8 cellular contexts compared by ENCODE assay signal in the genomic region with DNA sequence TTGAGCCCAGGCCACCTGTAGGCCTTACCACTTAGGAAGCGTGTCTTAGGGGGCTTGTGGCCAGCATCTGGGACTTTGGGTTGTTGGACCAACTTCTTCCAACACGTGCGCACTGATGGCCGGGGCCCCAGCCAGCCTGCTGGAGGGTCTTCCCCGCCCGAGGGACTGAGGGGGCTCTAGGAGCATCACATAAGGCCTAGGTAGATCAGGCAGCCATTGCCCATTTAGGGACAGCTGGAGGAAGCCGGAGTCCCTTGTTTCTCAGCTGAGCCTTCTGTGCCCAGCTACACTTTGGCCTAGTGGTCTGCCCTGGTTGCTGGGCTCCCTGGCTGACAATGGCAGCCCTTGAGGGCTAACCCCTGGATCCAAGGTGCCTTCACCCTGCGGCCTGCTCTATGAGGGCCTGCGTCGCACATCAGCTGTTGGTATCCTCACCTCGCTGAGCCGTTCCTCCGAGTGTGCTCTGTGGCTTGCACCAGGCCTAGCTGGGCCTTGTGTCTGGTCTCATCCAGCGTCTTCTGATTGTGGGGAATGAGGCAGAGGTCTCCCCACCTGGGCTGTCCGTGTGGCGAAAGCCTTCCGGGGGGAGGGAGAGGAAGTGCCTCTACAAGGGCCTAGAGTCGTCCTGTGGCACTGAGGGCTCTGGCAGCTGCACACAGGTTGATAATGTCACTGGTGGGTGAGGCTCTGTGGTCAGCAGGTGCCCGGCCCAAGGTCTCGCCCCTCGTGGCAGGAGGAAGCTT. TPM values are rescaled to one million over a fixed set of nuclear protein-coding genes. Genes with fewer than 3 reads are reported as not detected.
DNase-seq lines count a peak whose midpoint lies in the region; ATAC-seq, FAIRE-seq and TF ChIP-seq lines count a peak whose summit lies in the region.

No MANE protein-coding gene starts in this region.

- no peak overlapping the region for H3K18ac ChIP-seq in H1 (ENCODE audit: extremely low read depth, low read length)

- H3K23ac ChIP-seq in H1 (ENCODE audit: insufficient read length), result no peak overlapping the region

- H4K20me1 ChIP-seq in H1 (replicated peaks in 1 of 2; ENCODE audit: control insufficient read depth in 1 of 2, insufficient read depth in 2 of 2, low read length in 2 of 2) (peaks cover 7 to 14% of the 10 kb centered on the region in 2 experiments), neural progenitor cell (ENCODE audit: low read depth) (peaks cover 44% of the 10 kb centered on the region)

- no peak overlapping the region for H4K8ac ChIP-seq in H1 (ENCODE audit: extremely low read depth, insufficient read depth, low read length)

- H2AK5ac ChIP-seq in H1 (ENCODE audit: low read depth, low read length), result peak overlapping the region; percentile 82; the same call in 1 of the 2 replicates

- POLR2A ChIA-PET in H1 (lab: Charles Lee; ENCODE audit: partially characterized antibody), result interaction anchor here (0.6 to 5.6 kb wide), 20 partner anchors 9 to 127 kb away, joined by 3 to 71 read pairs (median 5); partner anchors contain the start of genes ANGPTL4, KANK3, MARCHF2 and NDUFA7

- H3K9ac ChIP-seq in H1 (replicated peaks in 1 of 4; ENCODE audit: extremely low read depth in 1 of 4, low read depth in 3 of 4, low read length in 3 of 4) (peak overlapping the region; percentile 21 to 50 (median 37); a peak in 3 of 7 replicates), neural progenitor cell (no peak overlapping the region)

- H3K27me3 ChIP-seq in H1 (replicated peaks in 1 of 4; ENCODE audit: control insufficient read depth in 3 of 4, extremely low read depth in 1 of 4, insufficient read depth in 3 of 4, low read length in 3 of 4) (no peaks in the 10 kb centered on the region), neural progenitor cell (no peaks in the 10 kb centered on the region), BE2C (no peaks in the 10 kb centered on the region)

- peaks cover 24% of the 10 kb centered on the region for H3K79me1 ChIP-seq in H1 (ENCODE audit: low read depth, low read length)

- H3K4me2 ChIP-seq in H1 (ENCODE audit: insufficient read depth in 1 of 2, low read depth in 2 of 2, low read length in 2 of 2) (peak overlapping the region; percentile 62 to 81), neural progenitor cell (peak overlapping the region; percentile 77)

- H3K4me1 Mint-ChIP-seq in CD14-positive monocyte, result peaks cover 21% of the 10 kb centered on the region
- peaks cover 14% of the 10 kb centered on the region for H3K4me1 Mint-ChIP-seq in neural progenitor cell

- no peak overlapping the region for H4K91ac ChIP-seq in H1 (replicated peaks; ENCODE audit: insufficient read length, low read length)

- 0 out of 2 replicates have a peak overlapping the region, but pooled peaks have one; percentile 33 for H2BK12ac ChIP-seq in H1 (ENCODE audit: low read depth, low read length)

- H3K56ac ChIP-seq in H1 (replicated peaks; ENCODE audit: insufficient read length, low read depth, low read length), result no peak overlapping the region

- H3K14ac ChIP-seq in H1 (ENCODE audit: insufficient read length), result no peak overlapping the region

- H3K79me2 ChIP-seq in H1 (ENCODE audit: control insufficient read depth in 1 of 2, insufficient read depth in 2 of 2, low read length in 2 of 2) (peaks cover 7 to 56% of the 10 kb centered on the region in 2 experiments), neural progenitor cell (ENCODE audit: low read depth) (peaks cover 66% of the 10 kb centered on the region)

- peak overlapping the region; percentile 57 to 91 (median 85) for H3K27ac Mint-ChIP-seq in CD14-positive monocyte
- H3K27ac Mint-ChIP-seq in neural progenitor cell, result peak overlapping the region; percentile 78

- peaks cover 21% of the 10 kb centered on the region for H3F3A ChIP-seq in neural progenitor cell (ENCODE audit: low read depth)

- TF ChIP-seq CTCF in CD14-positive monocyte (IDR thresholded peaks at IDR 0.05) (no peak), NB4 (IDR thresholded peaks at IDR 0.05; ENCODE audit: low read depth, low read length) (no peak), H1 (IDR thresholded peaks at IDR 0.05; ENCODE audit: control extremely low read depth in 1 of 3, insufficient read depth in 1 of 3, low read depth in 1 of 3, low read length in 3 of 3) (no peak), neural progenitor cell (IDR thresholded peaks at IDR 0.05) (no peak), BE2C (IDR thresholded peaks at IDR 0.05; ENCODE audit: low read depth, low read length) (no peak)

- no peak for FAIRE-seq in H1 (lab: Jason Lieb, UNC)

- H2BK120ac ChIP-seq in H1 (replicated peaks; ENCODE audit: low read depth, low read length), result peak overlapping the region; percentile 34

- no peaks in the 10 kb centered on the region for H3K23me2 ChIP-seq in H1 (ENCODE audit: low read depth, low read length)

- H3K27ac ChIP-seq in H1 (ENCODE audit: low read depth, low read length) (peak overlapping the region; percentile 47), neural progenitor cell (no peak overlapping the region)

- TF ChIP-seq EP300 in H1 (IDR thresholded peaks at IDR 0.05; ENCODE audit: borderline replicate concordance in 1 of 2, low read depth in 2 of 2, low read length in 2 of 2), result no peak

- H2BK20ac ChIP-seq in H1 (ENCODE audit: low read length), result no peak overlapping the region

- H2AFZ ChIP-seq in H1 (ENCODE audit: low read length), result no peak overlapping the region
- no peak overlapping the region for H2AFZ ChIP-seq in neural progenitor cell (replicated peaks)

- peaks cover 0 to 10% (median 4%) of the 10 kb centered on the region in 4 experiments; a peak in 6 of 7 replicates for H3K4me1 ChIP-seq in H1 (replicated peaks in 1 of 4; ENCODE audit: control insufficient read depth in 3 of 4, insufficient read depth in 4 of 4, low read length in 3 of 4)
- no peaks in the 10 kb centered on the region for H3K4me1 ChIP-seq in neural progenitor cell
- H3K4me1 ChIP-seq in BE2C, result 0 out of 2 replicates have a peak, but pooled peaks cover 4% of the 10 kb centered on the region

- DNase-seq in CD14-positive monocyte (ENCODE audit: low spot score) (no peak), NB4 (ENCODE audit: low read depth) (peak; percentile 47), H1 (ENCODE audit: low read depth in 1 of 2, low spot score in 2 of 2) (no peak), neural progenitor cell (ENCODE audit: low spot score) (no peak), DMS153 treated with DMSO at 0.1 percent for 48 hours (lab: John Stamatoyannopoulos, UW; ENCODE audit: unreplicated experiment) (no peak), BE2C (no peak), NOMO-1 (lab: John Stamatoyannopoulos, UW; ENCODE audit: unreplicated experiment in 2 of 2) (no peak)

- H3K27me3 Mint-ChIP-seq in CD14-positive monocyte (ENCODE audit: low read depth in 3 of 3) (no peaks in the 10 kb centered on the region), neural progenitor cell (ENCODE audit: insufficient read depth, low read depth) (peaks cover 12% of the 10 kb centered on the region)

- H3K36me3 ChIP-seq in H1 (ENCODE audit: control insufficient read depth in 2 of 4, insufficient read depth in 4 of 4, low read length in 3 of 4) (no peaks in the 10 kb centered on the region; a peak in 1 of 8 replicates), neural progenitor cell (no peaks in the 10 kb centered on the region), BE2C (no peaks in the 10 kb centered on the region; the same call in 1 of the 2 replicates)

- 91% methylated on average over 21 of the region's 21 CpGs; no CpG with 5 or more reads in 1 of the 2 experiments for WGBS in H1 (ENCODE audit: extremely low coverage in 1 of 2, insufficient coverage in 1 of 2, insufficient read length in 1 of 2, insufficient replicate concordance in 2 of 2, low coverage in 1 of 2, low lambda C conversion rate in 2 of 2, missing lambda C conversion rate in 1 of 2), 2 experiments

- TF ChIP-seq RAD21 in H1 (IDR thresholded peaks at IDR 0.05 in 1 of 2, conservative IDR thresholded peaks at IDR 0.05 in 1 of 2; ENCODE audit: low read depth in 2 of 2, low read length in 2 of 2), result no peak

- intact Hi-C loops in CD14-positive monocyte (cut with micrococcal nuclease), result loop anchor here in 1 of 2 donors (2.0 kb wide), 2 partner anchors 37 to 71 kb away; partner anchors contain the start of genes NDUFA7 and RPS28

- H3K4ac ChIP-seq in H1 (replicated peaks; ENCODE audit: insufficient read length, low read depth, low read length), result no peak overlapping the region

- TF ChIP-seq POLR2A in NB4 (IDR thresholded peaks at IDR 0.05; ENCODE audit: extremely low read depth, insufficient read length) (no peak), H1 (IDR thresholded peaks at IDR 0.05; ENCODE audit: control extremely low read depth in 1 of 2, low read depth in 2 of 2, low read length in 2 of 2) (no peak)

- H3K9me3 ChIP-seq in H1 (ENCODE audit: insufficient read depth in 2 of 2, low read depth in 1 of 2, low read length in 1 of 2) (peaks cover 0 to 4% of the 10 kb centered on the region in 2 experiments; a peak in 1 of 4 replicates), neural progenitor cell (ENCODE audit: low read depth) (no peaks in the 10 kb centered on the region), BE2C (no peaks in the 10 kb centered on the region)

- H4K5ac ChIP-seq in H1 (ENCODE audit: insufficient read length, low read depth, low read length), result no peak overlapping the region

- H3K36me3 Mint-ChIP-seq in CD14-positive monocyte (peaks cover 14 to 37% of the 10 kb centered on the region in 2 donors), neural progenitor cell (peaks cover 10% of the 10 kb centered on the region)

- ATAC-seq in activated CD4-positive, CD25-positive, alpha-beta regulatory T cell treated with anti-CD3 and anti-CD28 coated beads, Interleukin-2, amount 50 U/mL, for 24 hours, result no peak

- H2BK5ac ChIP-seq in H1 (ENCODE audit: low read depth, low read length), result 0 out of 2 replicates have a peak overlapping the region, but pooled peaks have one; percentile 39

- H3K4me3 Mint-ChIP-seq in CD14-positive monocyte, result peak overlapping the region in 1 of 2 donors; percentile 53
- peak overlapping the region; percentile 83 for H3K4me3 Mint-ChIP-seq in neural progenitor cell

- CTCF ChIA-PET in H1 (lab: Charles Lee; ENCODE audit: partially characterized antibody), result interaction anchor here (0.8 to 5.5 kb wide), 6 partner anchors 9 to 44 kb away, joined by 3 to 47 read pairs (median 4); partner anchors contain the start of gene MARCHF2

- H3K4me3 ChIP-seq in NB4 (ENCODE audit: low read depth, low read length) (peak overlapping the region; percentile 63), H1 (ENCODE audit: extremely low read depth in 1 of 4, insufficient read depth in 2 of 4, low read depth in 3 of 4, low read length in 4 of 4) (peak overlapping the region; percentile 21 to 99 (median 26); a peak in 6 of 8 replicates), neural progenitor cell (peak overlapping the region; percentile 94), BE2C (ENCODE audit: low read depth, low read length) (no peak overlapping the region)

- peaks cover 5 to 8% (median 6%) of the 10 kb centered on the region in 7 donors for H3K9me3 Mint-ChIP-seq in CD14-positive monocyte
- no peaks in the 10 kb centered on the region for H3K9me3 Mint-ChIP-seq in neural progenitor cell

- H2BK15ac ChIP-seq in H1 (ENCODE audit: low read length), result no peak overlapping the region; the same call in 1 of the 2 replicates

RNA-seq across cellular contexts. Expression of gene RAB11B, which starts 1.3 kb away (rescaled TPM):
- polyA plus RNA-seq in CD14-positive monocyte (10 to 100 TPM; 36.5 to 45.4 TPM), H1 (2011; rRNA removed) (50.2 and 87.6 TPM in 2 replicates)
- 85.8 and 90.2 TPM in 2 replicates for total RNA-seq in H1 (2021; fragmentation: NEBNext Ultra II Directional; extraction: Animal tissue kit (Norgen Biotek cat#: 25700))
- polyA plus RNA-seq in H1 (2011; cell fraction: cytosol; rRNA removed), result 66.3 TPM
- 142 TPM for polyA plus RNA-seq in H1 (2011; cell fraction: nucleus; rRNA removed)
- polyA plus RNA-seq in H1 (2012, experiment 1 of 2), result 99.9 to 136 TPM (median 123 TPM) in 4 replicates
- 83.6 TPM for polyA plus RNA-seq in H1 (2012, experiment 2 of 2)
- polyA plus RNA-seq in H1 (2013, experiment 1 of 2), result 70.9 TPM
- polyA plus RNA-seq in H1 (2013, experiment 2 of 2), result 71.1 TPM
- polyA minus RNA-seq in H1 (2011; rRNA and poly(A)+ RNA removed), result 34.8 and 71.2 TPM in 2 replicates
- polyA minus RNA-seq in H1 (2011; cell fraction: cytosol; rRNA and poly(A)+ RNA removed), result 68.0 TPM
- 56.6 TPM for polyA minus RNA-seq in H1 (2011; cell fraction: nucleus; rRNA and poly(A)+ RNA removed)
- total RNA-seq in neural progenitor cell (ENCODE audit: low replicate concordance), result 17.1 and 32.3 TPM in 2 replicates
- 401 TPM for polyA plus RNA-seq in BE2C (2012; ENCODE audit: insufficient read depth, insufficient read length, low read depth)

RNA-seq across cellular contexts. Expression of gene MARCHF2, which starts 21.7 kb away (rescaled TPM):
- polyA plus RNA-seq in CD14-positive monocyte (10 to 100 TPM; 47.8 to 90.8 TPM), H1 (2011; rRNA removed) (46.2 and 49.2 TPM in 2 replicates)
- total RNA-seq in H1 (2021; fragmentation: NEBNext Ultra II Directional; extraction: Animal tissue kit (Norgen Biotek cat#: 25700)), result 18.5 and 19.7 TPM in 2 replicates
- polyA plus RNA-seq in H1 (2011; cell fraction: cytosol; rRNA removed), result 29.6 TPM
- polyA plus RNA-seq in H1 (2011; cell fraction: nucleus; rRNA removed), result 45.3 TPM
- 15.8 to 27.5 TPM (median 23.1 TPM) in 4 replicates for polyA plus RNA-seq in H1 (2012, experiment 1 of 2)
- 24.2 TPM for polyA plus RNA-seq in H1 (2012, experiment 2 of 2)
- 20.2 TPM for polyA plus RNA-seq in H1 (2013, experiment 1 of 2)
- polyA plus RNA-seq in H1 (2013, experiment 2 of 2), result 22.7 TPM
- 9.8 and 10.3 TPM in 2 replicates for polyA minus RNA-seq in H1 (2011; rRNA and poly(A)+ RNA removed)
- 17.5 TPM for polyA minus RNA-seq in H1 (2011; cell fraction: cytosol; rRNA and poly(A)+ RNA removed)
- polyA minus RNA-seq in H1 (2011; cell fraction: nucleus; rRNA and poly(A)+ RNA removed), result 11.9 TPM
- total RNA-seq in neural progenitor cell (ENCODE audit: low replicate concordance), result 27.0 and 72.7 TPM in 2 replicates
- polyA plus RNA-seq in BE2C (2012; ENCODE audit: insufficient read depth, insufficient read length, low read depth), result 11.9 TPM

RNA-seq across cellular contexts. Expression of gene ANGPTL4, which starts 27.5 kb away (rescaled TPM):
- not detected for polyA plus RNA-seq in CD14-positive monocyte
- total RNA-seq in H1 (2021; fragmentation: NEBNext Ultra II Directional; extraction: Animal tissue kit (Norgen Biotek cat#: 25700)), result 1.8 and 2.3 TPM in 2 replicates
- 5.1 and 6.5 TPM in 2 replicates for polyA plus RNA-seq in H1 (2011; rRNA removed)
- 3.7 TPM for polyA plus RNA-seq in H1 (2011; cell fraction: cytosol; rRNA removed)
- polyA plus RNA-seq in H1 (2011; cell fraction: nucleus; rRNA removed), result 6.2 TPM
- polyA plus RNA-seq in H1 (2012, experiment 1 of 2), result 2.0 to 4.6 TPM (median 3.8 TPM) in 4 replicates
- polyA plus RNA-seq in H1 (2012, experiment 2 of 2), result 3.5 TPM
- 2.8 TPM for polyA plus RNA-seq in H1 (2013, experiment 1 of 2)
- 2.3 TPM for polyA plus RNA-seq in H1 (2013, experiment 2 of 2)
- polyA minus RNA-seq in H1 (2011; rRNA and poly(A)+ RNA removed), result 0.69 and 1.4 TPM in 2 replicates
- 1.5 TPM for polyA minus RNA-seq in H1 (2011; cell fraction: cytosol; rRNA and poly(A)+ RNA removed)
- polyA minus RNA-seq in H1 (2011; cell fraction: nucleus; rRNA and poly(A)+ RNA removed), result 6.7 TPM
- 1.9 TPM in 1 of 2 replicates, not detected in the other for total RNA-seq in neural progenitor cell (ENCODE audit: low replicate concordance)
- polyA plus RNA-seq in BE2C (2012; ENCODE audit: insufficient read depth, insufficient read length, low read depth), result 14.4 TPM

RNA-seq across cellular contexts. Expression of gene KANK3, which starts 48.4 kb away (rescaled TPM):
- polyA plus RNA-seq in CD14-positive monocyte (not detected), H1 (2011; rRNA removed) (4.2 and 5.7 TPM in 2 replicates)
- total RNA-seq in H1 (2021; fragmentation: NEBNext Ultra II Directional; extraction: Animal tissue kit (Norgen Biotek cat#: 25700)), result 2.3 and 2.5 TPM in 2 replicates
- 5.0 TPM for polyA plus RNA-seq in H1 (2011; cell fraction: cytosol; rRNA removed)
- polyA plus RNA-seq in H1 (2011; cell fraction: nucleus; rRNA removed), result 12.0 TPM
- polyA plus RNA-seq in H1 (2012, experiment 1 of 2), result 0.87 to 3.6 TPM (median 2.5 TPM) in 4 replicates
- polyA plus RNA-seq in H1 (2012, experiment 2 of 2), result 2.3 TPM
- 2.8 TPM for polyA plus RNA-seq in H1 (2013, experiment 1 of 2)
- 2.4 TPM for polyA plus RNA-seq in H1 (2013, experiment 2 of 2)
- polyA minus RNA-seq in H1 (2011; rRNA and poly(A)+ RNA removed), result 1.3 and 1.8 TPM in 2 replicates
- polyA minus RNA-seq in H1 (2011; cell fraction: cytosol; rRNA and poly(A)+ RNA removed), result 1.8 TPM
- 5.1 TPM for polyA minus RNA-seq in H1 (2011; cell fraction: nucleus; rRNA and poly(A)+ RNA removed)
- total RNA-seq in neural progenitor cell (ENCODE audit: low replicate concordance), result 1.9 TPM in 1 of 2 replicates, not detected in the other
- not detected for polyA plus RNA-seq in BE2C (2012; ENCODE audit: insufficient read depth, insufficient read length, low read depth)

RNA-seq across cellular contexts. Expression of gene HNRNPM, which starts 53.3 kb away (rescaled TPM):
- polyA plus RNA-seq in CD14-positive monocyte (100 to 1,000 TPM in 1 of 2 donors, 10 to 100 TPM in 1; 77.0 to 116 TPM), H1 (2011; rRNA removed) (375 and 545 TPM in 2 replicates)
- 448 and 474 TPM in 2 replicates for total RNA-seq in H1 (2021; fragmentation: NEBNext Ultra II Directional; extraction: Animal tissue kit (Norgen Biotek cat#: 25700))
- polyA plus RNA-seq in H1 (2011; cell fraction: cytosol; rRNA removed), result 450 TPM
- 336 TPM for polyA plus RNA-seq in H1 (2011; cell fraction: nucleus; rRNA removed)
- polyA plus RNA-seq in H1 (2012, experiment 1 of 2), result 448 to 587 TPM (median 510 TPM) in 4 replicates
- 158 TPM for polyA plus RNA-seq in H1 (2012, experiment 2 of 2)
- 203 TPM for polyA plus RNA-seq in H1 (2013, experiment 1 of 2)
- 197 TPM for polyA plus RNA-seq in H1 (2013, experiment 2 of 2)
- polyA minus RNA-seq in H1 (2011; rRNA and poly(A)+ RNA removed), result 127 and 140 TPM in 2 replicates
- polyA minus RNA-seq in H1 (2011; cell fraction: cytosol; rRNA and poly(A)+ RNA removed), result 226 TPM
- 170 TPM for polyA minus RNA-seq in H1 (2011; cell fraction: nucleus; rRNA and poly(A)+ RNA removed)
- total RNA-seq in neural progenitor cell (ENCODE audit: low replicate concordance), result 118 and 156 TPM in 2 replicates
- polyA plus RNA-seq in BE2C (2012; ENCODE audit: insufficient read depth, insufficient read length, low read depth), result 390 TPM
